ENCODE assay signal across 26 cellular contexts in the genomic region with DNA sequence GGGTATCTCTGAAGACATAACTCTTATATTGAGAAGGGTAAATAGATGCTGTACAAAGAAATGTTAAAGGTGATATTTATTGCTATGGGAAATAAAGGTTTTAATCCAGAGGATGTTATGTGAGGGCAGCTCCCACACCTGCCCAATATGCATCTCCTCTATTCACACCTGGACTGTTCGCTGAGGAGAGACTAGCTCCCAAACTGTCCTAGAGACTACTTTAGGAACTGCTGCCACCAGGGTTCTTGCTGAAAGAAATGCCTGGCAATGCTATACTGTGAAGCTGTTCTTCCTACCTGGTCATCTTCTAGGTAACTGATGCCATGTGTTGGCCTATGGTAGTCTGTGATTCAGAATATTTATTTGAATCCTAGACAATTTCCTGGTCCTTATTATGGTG.
"Had no signal": no experiment of that assay in that cellular context is flagged by ENCODE, and none has a peak within 500 bp of the region (broad histone marks: within the 10 kb centered on the region; RNA-seq: fewer than 3 reads in every experiment).

No MANE protein-coding gene starts in this region.

- H3K27me3 ChIP-seq: brain microvascular endothelial cell, dorsolateral prefrontal cortex, esophagus muscularis mucosa, foreskin keratinocyte, gastrocnemius medialis had no signal

- H3K4me1 ChIP-seq: esophagus muscularis mucosa, foreskin keratinocyte, gastrocnemius medialis had no signal

- H3K4me1 Mint-ChIP-seq: activated CD4-positive, alpha-beta memory T cell treated with anti-CD3 and anti-CD28 coated beads, Interleukin-2, amount 10 ng/mL, durations not matched to agents 7 days and 5 days; activated CD4-positive, alpha-beta T cell treated with anti-CD3 and anti-CD28 coated beads, Interleukin-2, amount 10 ng/mL, durations not matched to agents 7 days and 5 days; activated T-helper 17 cell treated with anti-CD3 and anti-CD28 coated beads, Interleukin-2, amount 50 U/mL, for 72 hours; central memory CD8-positive, alpha-beta T cell had no signal

- H3K36me3 ChIP-seq: brain microvascular endothelial cell, esophagus muscularis mucosa, gastrocnemius medialis had no signal

- H3K36me3 Mint-ChIP-seq: activated naive CD8-positive, alpha-beta T cell had no signal

- ATAC-seq: activated T-cell treated with anti-CD3 and anti-CD28 coated beads, Interleukin-2, amount 50 U/mL, for 4 hours; activated T-helper 17 cell treated with anti-CD3 and anti-CD28 coated beads, Interleukin-2, amount 50 U/mL, for 72 hours; foreskin keratinocyte; gastrocnemius medialis had no signal

- H3K27ac Mint-ChIP-seq: activated CD4-positive, alpha-beta memory T cell treated with anti-CD3 and anti-CD28 coated beads, Interleukin-2, amount 10 ng/mL, durations not matched to agents 7 days and 5 days; activated CD4-positive, alpha-beta T cell treated with anti-CD3 and anti-CD28 coated beads, Interleukin-2, amount 10 ng/mL, durations not matched to agents 7 days and 5 days; activated naive CD8-positive, alpha-beta T cell; activated T-helper 17 cell treated with anti-CD3 and anti-CD28 coated beads, Interleukin-2, amount 50 U/mL, for 72 hours; dendritic cell treated with granulocyte-macrophage colony-stimulating factor and Interleukin-4, amounts not matched to agents 40 ng/mL and 50 ng/mL, for 4 days had no signal

- H3K4me3 Mint-ChIP-seq: activated CD4-positive, alpha-beta memory T cell treated with anti-CD3 and anti-CD28 coated beads, Interleukin-2, amount 10 ng/mL, durations not matched to agents 7 days and 5 days; activated CD4-positive, alpha-beta T cell treated with anti-CD3 and anti-CD28 coated beads, Interleukin-2, amount 10 ng/mL, durations not matched to agents 7 days and 5 days; activated naive CD8-positive, alpha-beta T cell; activated T-cell treated with anti-CD3 and anti-CD28 coated beads, Interleukin-2, amount 50 U/mL, for 4 hours; activated T-helper 17 cell treated with anti-CD3 and anti-CD28 coated beads, Interleukin-2, amount 50 U/mL, for 72 hours; central memory CD8-positive, alpha-beta T cell; dendritic cell treated with granulocyte-macrophage colony-stimulating factor and Interleukin-4, amounts not matched to agents 40 ng/mL and 50 ng/mL, for 4 days had no signal

- H3K27ac ChIP-seq: brain microvascular endothelial cell, coronary artery, dorsolateral prefrontal cortex, esophagus muscularis mucosa, foreskin keratinocyte, gastrocnemius medialis had no signal

- H3K4me3 ChIP-seq: coronary artery, dorsolateral prefrontal cortex, esophagus muscularis mucosa, gastrocnemius medialis had no signal

- H3K27me3 Mint-ChIP-seq: activated CD4-positive, alpha-beta memory T cell treated with anti-CD3 and anti-CD28 coated beads, Interleukin-2, amount 10 ng/mL, durations not matched to agents 7 days and 5 days; activated CD4-positive, alpha-beta T cell treated with anti-CD3 and anti-CD28 coated beads, Interleukin-2, amount 10 ng/mL, durations not matched to agents 7 days and 5 days; activated naive CD8-positive, alpha-beta T cell; activated T-helper 17 cell treated with anti-CD3 and anti-CD28 coated beads, Interleukin-2, amount 50 U/mL, for 72 hours; central memory CD8-positive, alpha-beta T cell; dendritic cell treated with granulocyte-macrophage colony-stimulating factor and Interleukin-4, amounts not matched to agents 40 ng/mL and 50 ng/mL, for 4 days had no signal

- H3K9me3 ChIP-seq: esophagus muscularis mucosa, gastrocnemius medialis had no signal

- DNase-seq: activated CD4-positive, alpha-beta memory T cell treated with anti-CD3 and anti-CD28 coated beads, Interleukin-2, amount 10 ng/mL, durations not matched to agents 7 days and 5 days; activated CD4-positive, alpha-beta T cell treated with anti-CD3 and anti-CD28 coated beads for 1 hour; activated CD4-positive, alpha-beta T cell treated with anti-CD3 and anti-CD28 coated beads for 4 hours; activated CD4-positive, alpha-beta T cell treated with anti-CD3 and anti-CD28 coated beads, Interleukin-2, amount 10 ng/mL, durations not matched to agents 7 days and 5 days; activated CD4-positive, alpha-beta T cell treated with anti-CD3 and anti-CD28 coated beads, Interleukin-2, amount 50 U/mL, for 4 hours; activated effector memory CD4-positive, alpha-beta T cell treated with Interleukin-2 at 50 U/mL for 16 hours; activated gamma-delta T cell treated with Interleukin-2 at 50 U/mL for 16 hours; activated naive CD4-positive, alpha-beta T cell treated with anti-CD3 and anti-CD28 coated beads, Interleukin-2, amount 50 U/mL, for 16 hours; activated naive CD4-positive, alpha-beta T cell treated with Interleukin-2 at 50 U/mL for 16 hours; activated T-cell treated with anti-CD3 and anti-CD28 coated beads, Interleukin-2, amount 50 U/mL, for 4 hours; amniotic stem cell; anterior cingulate cortex; brain microvascular endothelial cell; dorsolateral prefrontal cortex; effector memory CD4-positive, alpha-beta T cell; erythroblast; foreskin keratinocyte; gastrocnemius medialis; head of caudate nucleus; T-helper 2 cell had no signal
